In genomic region chr7:65798111-65799075, GRCh38 we compare ENCODE assay signal across 8 cellular contexts.
DNase-seq lines count a peak whose midpoint lies in the region; ATAC-seq and TF ChIP-seq lines count a peak whose summit lies in the region.

No MANE protein-coding gene starts in this region.

- TF ChIP-seq EP300 in tibial nerve (IDR thresholded peaks at IDR 0.05), result no peak

- H3K27ac ChIP-seq in brain microvascular endothelial cell (peak overlapping the region; percentile 85), tibial nerve (no peak overlapping the region)

- ATAC-seq in GM21381 (IDR thresholded peaks at IDR 0.05; ENCODE audit: unreplicated experiment), result peak; percentile 97
- peak; percentile 100 for ATAC-seq in HG03520 (IDR thresholded peaks at IDR 0.05; ENCODE audit: unreplicated experiment)

- H3K27me3 ChIP-seq in brain microvascular endothelial cell (replicated peaks), result no peaks in the 10 kb centered on the region
- no peaks in the 10 kb centered on the region for H3K27me3 ChIP-seq in tibial nerve

- no peaks in the 10 kb centered on the region for H3K4me1 ChIP-seq in tibial nerve

- WGBS in tibial nerve, 2 donors, result 71 to 73% methylated on average over 5 of the region's 5 CpGs

- DNase-seq in GM04503 (ENCODE audit: low read depth), result peak; percentile 21
- peak; percentile 43 for DNase-seq in brain microvascular endothelial cell
- no peak for DNase-seq in NCI-H510A treated with DMSO at 0.1 percent for 48 hours (lab: John Stamatoyannopoulos, UW)
- no peak for DNase-seq in posterior cingulate gyrus
- DNase-seq in tibial nerve (ENCODE audit: low spot score in 2 of 2), result no peak
- no peak for DNase-seq in activated CD8-positive, alpha-beta memory T cell treated with anti-CD3 and anti-CD28 coated beads for 24 hours

- no peak overlapping the region for H3K4me3 ChIP-seq in brain microvascular endothelial cell (ENCODE audit: low read depth, low read length)
- H3K4me3 ChIP-seq in tibial nerve, result no peak overlapping the region

- H3K9me3 ChIP-seq in tibial nerve, result no peaks in the 10 kb centered on the region

- TF ChIP-seq POLR2A in tibial nerve (IDR thresholded peaks at IDR 0.05), result no peak

- no peaks in the 10 kb centered on the region for H3K36me3 ChIP-seq in brain microvascular endothelial cell (replicated peaks)
- H3K36me3 ChIP-seq in tibial nerve, result peaks cover 0 to 4% (median 0%) of the 10 kb centered on the region in 3 donors

- intact Hi-C loops in posterior cingulate gyrus (cut with DNase I), result no loop called here

- in situ Hi-C loops in brain microvascular endothelial cell (cut with HindIII; ENCODE audit: low pct_ligation_motif_present, low sequenced_read_pairs), result no loop called here

- TF ChIP-seq CTCF in brain microvascular endothelial cell (IDR thresholded peaks at IDR 0.05; ENCODE audit: low read depth, low read length, missing control alignments), result no peak
- TF ChIP-seq CTCF in tibial nerve (IDR thresholded peaks at IDR 0.05), result no peak

Comparison
In these comparisons a context has a peak if more than half of its experiments do, and no peak if none do; other contexts are left out.
1. DNase-seq: peak in GM04503 (single experiment) and brain microvascular endothelial cell (single experiment); none in NCI-H510A treated with DMSO at 0.1 percent for 48 hours (single experiment), posterior cingulate gyrus (0 of 10), tibial nerve (0 of 2) and activated CD8-positive, alpha-beta memory T cell treated with anti-CD3 and anti-CD28 coated beads for 24 hours (single experiment).